In genomic region chr19:1434577-1435060, GRCh38 we compare ENCODE assay signal across 23 cellular contexts. TPM values are rescaled to one million over a fixed set of nuclear protein-coding genes. Genes with fewer than 3 reads are reported as not detected.
"Had no signal": no experiment of that assay in that cellular context is flagged by ENCODE, and none has a peak within 500 bp of the region (broad histone marks: within the 10 kb centered on the region; RNA-seq: fewer than 3 reads in every experiment).

No MANE protein-coding gene starts in this region.

- H3K9me3 Mint-ChIP-seq: endodermal cell; naive thymus-derived CD8-positive, alpha-beta T cell had no signal

- H3K4me3 Mint-ChIP-seq: endodermal cell had no signal

- H3K27ac Mint-ChIP-seq: endodermal cell had no signal

- H3K27ac ChIP-seq: coronary artery, neutrophil, sigmoid colon, skin epidermis, stomach, thoracic aorta, transverse colon had no signal

- H3K27me3 ChIP-seq: neutrophil, sigmoid colon, stomach, transverse colon had no signal

- H3K9me3 ChIP-seq: mucosa of descending colon, neutrophil, psoas muscle, sigmoid colon, stomach, thoracic aorta, transverse colon had no signal

- FAIRE-seq: endothelial cell of umbilical vein had no signal

- H3K4me3 ChIP-seq: coronary artery, mucosa of descending colon, psoas muscle, sigmoid colon, skin epidermis, stomach, thoracic aorta, transverse colon had no signal

- DNase-seq: effector CD4-positive, alpha-beta T cell; endodermal cell; erythroblast; foreskin melanocyte; head of caudate nucleus; hippocampal formation; mammary epithelial cell; naive thymus-derived CD8-positive, alpha-beta T cell; psoas muscle; retina; sigmoid colon; stimulated activated CD4-positive, alpha-beta T cell treated with anti-CD3 and anti-CD28 coated beads, Interleukin-2, amount 100 ng/mL, for 24 hours; stimulated activated naive CD4-positive, alpha-beta T cell; stomach; substantia nigra; transverse colon had no signal

RNA-seq across cellular contexts. Expression of gene APC2, which starts 15.3 kb away (rescaled TPM):
- total RNA-seq: kidney epithelial cell had no signal
- polyA plus RNA-seq: naive thymus-derived CD8-positive, alpha-beta T cell had no signal
